8 cellular contexts compared by ENCODE assay signal in the genomic region with DNA sequence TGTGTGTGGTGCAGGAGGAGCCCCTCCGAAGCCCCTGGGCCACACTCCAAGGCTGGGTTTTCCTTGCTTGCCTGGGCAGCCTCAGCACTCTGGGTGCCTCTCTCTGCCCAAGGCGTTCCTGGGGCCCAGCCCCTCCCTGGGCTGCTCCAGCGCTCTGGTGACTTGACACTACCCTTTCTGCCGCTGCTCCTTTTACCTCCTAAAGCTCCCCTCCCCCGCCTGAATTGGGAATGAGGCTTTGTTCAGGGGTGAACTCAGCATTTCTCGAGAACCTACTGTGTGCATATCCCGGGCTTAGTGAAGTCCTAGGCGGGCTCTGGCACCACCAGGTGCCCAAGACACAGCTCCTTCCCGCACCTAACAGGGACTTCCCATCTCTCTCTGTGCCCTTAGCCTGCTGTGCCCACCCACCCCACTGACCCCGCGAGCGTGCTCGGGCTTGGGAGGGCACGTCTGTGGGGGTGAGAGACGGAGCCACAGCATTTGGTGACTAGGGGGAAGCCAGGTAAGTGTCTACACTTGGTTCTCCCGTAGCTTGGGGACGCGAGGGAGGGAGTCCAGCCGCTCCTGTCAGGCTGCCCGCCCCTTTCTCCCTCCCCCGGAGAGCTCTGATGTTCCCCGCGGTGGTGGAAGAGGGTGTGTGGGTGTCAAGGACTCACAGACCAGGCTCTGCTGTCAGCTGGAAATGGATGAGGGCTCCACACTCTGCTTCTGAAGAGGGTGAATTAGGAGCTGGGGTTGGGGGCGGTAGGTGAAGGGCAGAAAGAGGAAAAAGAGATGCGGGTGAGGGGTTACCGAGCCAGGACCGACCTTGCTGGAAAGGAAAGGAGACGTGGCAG. TPM values are rescaled to one million over a fixed set of nuclear protein-coding genes. Genes with fewer than 3 reads are reported as not detected.
DNase-seq lines count a peak whose midpoint lies in the region; ATAC-seq, FAIRE-seq and TF ChIP-seq lines count a peak whose summit lies in the region.

No MANE protein-coding gene starts in this region.

- H3K4me1 ChIP-seq in SK-N-SH (ENCODE audit: control insufficient read depth in 1 of 2, insufficient read depth in 2 of 2, low read depth in 1 of 2, low read length in 1 of 2) (peaks cover 6 to 40% of the 10 kb centered on the region in 2 experiments; a peak in 3 of 4 replicates), right lobe of liver (peaks cover 0 to 14% (median 2%) of the 10 kb centered on the region in 4 donors), stomach smooth muscle (ENCODE audit: control insufficient read depth, insufficient read depth, low read length) (peaks cover 41% of the 10 kb centered on the region)

- H3K9ac ChIP-seq in SK-N-SH (peak overlapping the region; percentile 52), stomach smooth muscle (ENCODE audit: low read length in 2 of 2) (peak overlapping the region; percentile 60 to 69)

- TF ChIP-seq EP300 in SK-N-SH (IDR thresholded peaks at IDR 0.05; ENCODE audit: borderline replicate concordance in 1 of 2, low read depth in 1 of 2, low read length in 1 of 2): no peak

- no peaks in the 10 kb centered on the region for H3F3A ChIP-seq in SK-N-SH (replicated peaks; ENCODE audit: insufficient read depth)

- H3K4me3 Mint-ChIP-seq in dendritic cell treated with granulocyte-macrophage colony-stimulating factor and Interleukin-4, amounts not matched to agents 40 ng/mL and 50 ng/mL, for 4 days: peak overlapping the region; percentile 80

- peaks cover 26% of the 10 kb centered on the region for H4K20me1 ChIP-seq in SK-N-SH (ENCODE audit: insufficient read depth)

- peaks cover 27% of the 10 kb centered on the region for H3K79me2 ChIP-seq in SK-N-SH (ENCODE audit: insufficient read depth)

- H3K9me3 Mint-ChIP-seq in dendritic cell treated with granulocyte-macrophage colony-stimulating factor and Interleukin-4, amounts not matched to agents 40 ng/mL and 50 ng/mL, for 4 days: no peaks in the 10 kb centered on the region

- no peaks in the 10 kb centered on the region; the same call in none of the 2 replicates for H3K27me3 ChIP-seq in SK-N-SH (ENCODE audit: insufficient read depth)
- no peaks in the 10 kb centered on the region for H3K27me3 ChIP-seq in right lobe of liver
- H3K27me3 ChIP-seq in stomach smooth muscle (ENCODE audit: control insufficient read depth in 1 of 2, insufficient read depth in 2 of 2, low read length in 2 of 2): peaks cover 6 to 13% of the 10 kb centered on the region in 2 donors

- peak overlapping the region; percentile 89 for H3K4me2 ChIP-seq in SK-N-SH

- no peaks in the 10 kb centered on the region for H3K9me3 ChIP-seq in SK-N-SH
- H3K9me3 ChIP-seq in right lobe of liver: no peaks in the 10 kb centered on the region
- H3K9me3 ChIP-seq in stomach smooth muscle (ENCODE audit: control insufficient read depth in 2 of 2, low read length in 2 of 2): no peaks in the 10 kb centered on the region

- POLR2A ChIA-PET in SK-N-SH (lab: Yijun Ruan, JAX): interaction anchor here (0.8 to 1.2 kb wide), 2 partner anchors 34 to 57 kb away, joined by 3 read pairs; a partner anchor contains a TSS

- ATAC-seq in right lobe of liver: peak; percentile 5 to 33 (median 22)

- peaks cover 66% of the 10 kb centered on the region for H3K27me3 Mint-ChIP-seq in dendritic cell treated with granulocyte-macrophage colony-stimulating factor and Interleukin-4, amounts not matched to agents 40 ng/mL and 50 ng/mL, for 4 days

- no peaks in the 10 kb centered on the region for H3K9me2 ChIP-seq in SK-N-SH

- intact Hi-C loops in dendritic cell treated with granulocyte-macrophage colony-stimulating factor and Interleukin-4, amounts not matched to agents 40 ng/mL and 50 ng/mL, for 4 days (cut with micrococcal nuclease): loop anchor here (10.0 kb wide), 1 partner anchor 65 kb away; no protein-coding TSS in a partner anchor
- intact Hi-C loops in right lobe of liver (cut with DNase I): no loop called here

- H3K4me1 Mint-ChIP-seq in dendritic cell treated with granulocyte-macrophage colony-stimulating factor and Interleukin-4, amounts not matched to agents 40 ng/mL and 50 ng/mL, for 4 days (ENCODE audit: low read depth): peaks cover 63% of the 10 kb centered on the region

- FAIRE-seq in GM12892 (lab: Jason Lieb, UNC) (peak; percentile 27), GM19239 (lab: Jason Lieb, UNC) (no peak)

- H3K4me3 ChIP-seq in AG10803 (ENCODE audit: low read length): peak overlapping the region; percentile 68
- peak overlapping the region; percentile 63 to 74 for H3K4me3 ChIP-seq in SK-N-SH (ENCODE audit: low read depth in 2 of 2, low read length in 1 of 2)
- H3K4me3 ChIP-seq in right lobe of liver: peak overlapping the region; percentile 35 to 89 (median 72)
- H3K4me3 ChIP-seq in stomach smooth muscle (ENCODE audit: low read length in 2 of 2): peak overlapping the region; percentile 72 to 78

- TF ChIP-seq POLR2A in GM12892 (IDR thresholded peaks at IDR 0.05; ENCODE audit: low read depth, low read length): no peak
- TF ChIP-seq POLR2A in right lobe of liver (IDR thresholded peaks at IDR 0.05): no peak

- no peaks in the 10 kb centered on the region for H3K36me3 ChIP-seq in SK-N-SH (replicated peaks in 1 of 2; ENCODE audit: control insufficient read depth in 1 of 2, insufficient read depth in 2 of 2, low read length in 1 of 2)
- H3K36me3 ChIP-seq in right lobe of liver: no peaks in the 10 kb centered on the region
- no peaks in the 10 kb centered on the region for H3K36me3 ChIP-seq in stomach smooth muscle (ENCODE audit: control insufficient read depth in 2 of 2, insufficient read depth in 2 of 2, low read length in 2 of 2)

- no peak for TF ChIP-seq CTCF in AG10803 (conservative IDR thresholded peaks at IDR 0.05; ENCODE audit: low read length)
- TF ChIP-seq CTCF in SK-N-SH (IDR thresholded peaks at IDR 0.05): no peak
- TF ChIP-seq CTCF in right lobe of liver (IDR thresholded peaks at IDR 0.05): no peak

- DNase-seq in AG10803 (ENCODE audit: low read depth): no peak
- DNase-seq in GM12892 (ENCODE audit: insufficient read length): no peak
- DNase-seq in SK-N-SH: peak; percentile 71
- peak in 1 of 3 donors; percentile 55 for DNase-seq in right lobe of liver
- no peak for DNase-seq in GM19239 (ENCODE audit: insufficient read length, low spot score)
- DNase-seq in mesenteric fat pad (ENCODE audit: low spot score): no peak

- WGBS in SK-N-SH (ENCODE audit: low lambda C conversion rate): 6% methylated on average over 22 of the region's 28 CpGs
- 6% methylated on average over 21 of the region's 28 CpGs for WGBS in right lobe of liver (ENCODE audit: insufficient coverage, low coverage, low lambda C conversion rate, missing lambda C conversion rate)

- H2AFZ ChIP-seq in SK-N-SH (ENCODE audit: low read depth): peak overlapping the region; percentile 83

- peak overlapping the region; percentile 70 for H3K27ac Mint-ChIP-seq in dendritic cell treated with granulocyte-macrophage colony-stimulating factor and Interleukin-4, amounts not matched to agents 40 ng/mL and 50 ng/mL, for 4 days

- TF ChIP-seq RAD21 in SK-N-SH (IDR thresholded peaks at IDR 0.05; ENCODE audit: low read length): no peak

- CTCF ChIA-PET in SK-N-SH (lab: Yijun Ruan, JAX): interaction anchor here (0.7 to 3.3 kb wide), 13 partner anchors 12 to 165 kb away, joined by 3 to 16 read pairs (median 5); a partner anchor contains a TSS

- peak overlapping the region in 1 of 2 experiments; percentile 72; a peak in 2 of 4 replicates for H3K27ac ChIP-seq in SK-N-SH (ENCODE audit: low read depth in 2 of 2, low read length in 1 of 2)
- no peak overlapping the region for H3K27ac ChIP-seq in right lobe of liver
- H3K27ac ChIP-seq in stomach smooth muscle (ENCODE audit: low read length): peak overlapping the region; percentile 18

- peaks cover 6% of the 10 kb centered on the region for H3K36me3 Mint-ChIP-seq in dendritic cell treated with granulocyte-macrophage colony-stimulating factor and Interleukin-4, amounts not matched to agents 40 ng/mL and 50 ng/mL, for 4 days (ENCODE audit: low read depth)

TF ChIP-seq in SK-N-SH, 30 proteins besides CTCF, POLR2A, EP300 and RAD21:
- peak; percentile 26; the same call in 1 of the 2 replicates for TF ChIP-seq MXI1 (IDR thresholded peaks at IDR 0.05; ENCODE audit: low read depth, low read length)
- TF ChIP-seq, protein P1, sequence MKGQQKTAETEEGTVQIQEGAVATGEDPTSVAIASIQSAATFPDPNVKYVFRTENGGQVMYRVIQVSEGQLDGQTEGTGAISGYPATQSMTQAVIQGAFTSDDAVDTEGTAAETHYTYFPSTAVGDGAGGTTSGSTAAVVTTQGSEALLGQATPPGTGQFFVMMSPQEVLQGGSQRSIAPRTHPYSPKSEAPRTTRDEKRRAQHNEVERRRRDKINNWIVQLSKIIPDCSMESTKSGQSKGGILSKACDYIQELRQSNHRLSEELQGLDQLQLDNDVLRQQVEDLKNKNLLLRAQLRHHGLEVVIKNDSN (IDR thresholded peaks at IDR 0.05; ENCODE audit: borderline replicate concordance, low read depth): no peak

RNA-seq across cellular contexts. Expression of a gene that starts 1.1 kb away (rescaled TPM):
- polyA plus RNA-seq in GM12892 (2012; ENCODE audit: missing spikeins): 11.7 TPM
- polyA plus RNA-seq in SK-N-SH (2012; rRNA removed): 4.7 and 5.5 TPM in 2 replicates
- 3.5 and 5.2 TPM in 2 replicates for polyA plus RNA-seq in SK-N-SH (2012; cell fraction: cytosol; rRNA removed)
- 20.7 and 22.9 TPM in 2 replicates for polyA plus RNA-seq in SK-N-SH (2012; cell fraction: nucleus; rRNA removed)
- 10 to 100 TPM in 1 of 6 experiments, 1 to 10 TPM in 5; 6.5 to 10.5 (median 9.0) TPM for total RNA-seq in right lobe of liver
- 16.2 TPM for total RNA-seq in mesenteric fat pad

RNA-seq across cellular contexts. Expression of a gene that starts 31.1 kb away (rescaled TPM):
- 6.0 TPM for polyA plus RNA-seq in GM12892 (2012; ENCODE audit: missing spikeins)
- 34.2 and 43.2 TPM in 2 replicates for polyA plus RNA-seq in SK-N-SH (2012; rRNA removed)
- 24.9 and 34.3 TPM in 2 replicates for polyA plus RNA-seq in SK-N-SH (2012; cell fraction: cytosol; rRNA removed)
- polyA plus RNA-seq in SK-N-SH (2012; cell fraction: nucleus; rRNA removed): 20.4 and 24.0 TPM in 2 replicates
- 1 to 10 TPM; 2.9 to 5.7 (median 4.8) TPM for total RNA-seq in right lobe of liver
- total RNA-seq in mesenteric fat pad: 10.9 TPM

RNA-seq across cellular contexts. Expression of a gene that starts 34.1 kb away (rescaled TPM):
- polyA plus RNA-seq in GM12892 (2012; ENCODE audit: missing spikeins): 29.4 TPM
- polyA plus RNA-seq in SK-N-SH (2012; rRNA removed): 54.2 and 73.8 TPM in 2 replicates
- polyA plus RNA-seq in SK-N-SH (2012; cell fraction: cytosol; rRNA removed): 36.1 and 49.7 TPM in 2 replicates
- 81.3 and 112 TPM in 2 replicates for polyA plus RNA-seq in SK-N-SH (2012; cell fraction: nucleus; rRNA removed)
- total RNA-seq in right lobe of liver (100 to 1,000 TPM in 3 of 6 experiments, 10 to 100 TPM in 3; 89.7 to 231 (median 122) TPM), mesenteric fat pad (45.3 TPM)

RNA-seq across cellular contexts. Expression of a gene that starts 57.2 kb away (rescaled TPM):
- 21.7 TPM for polyA plus RNA-seq in GM12892 (2012; ENCODE audit: missing spikeins)
- polyA plus RNA-seq in SK-N-SH (2012; rRNA removed): 25.5 and 29.5 TPM in 2 replicates
- polyA plus RNA-seq in SK-N-SH (2012; cell fraction: cytosol; rRNA removed): 33.2 and 34.0 TPM in 2 replicates
- polyA plus RNA-seq in SK-N-SH (2012; cell fraction: nucleus; rRNA removed): 15.8 and 23.6 TPM in 2 replicates
- 10 to 100 TPM in 4 of 6 experiments, 1 to 10 TPM in 2; 5.4 to 17.2 (median 11.2) TPM for total RNA-seq in right lobe of liver
- 16.5 TPM for total RNA-seq in mesenteric fat pad
